Comparison of ENCODE assay signal across 10 cellular contexts in genomic region chr3:130963878-130964277, GRCh38.
DNase-seq lines count a peak whose midpoint lies in the region; ATAC-seq, FAIRE-seq and TF ChIP-seq lines count a peak whose summit lies in the region.
"Had no signal": no experiment of that assay in that cellular context is flagged by ENCODE, and none has a peak within 500 bp of the region (broad histone marks: within the 10 kb centered on the region; RNA-seq: fewer than 3 reads in every experiment).

No MANE protein-coding gene starts in this region.

- H2BK5ac ChIP-seq in IMR-90 (ENCODE audit: low read depth, low read length, poor library complexity, severe bottlenecking), result peak overlapping the region; percentile 92

- CTCF ChIA-PET in IMR-90 (lab: Yijun Ruan, JAX), result interaction anchor here (1.0 to 1.1 kb wide), 2 partner anchors 15 to 71 kb away, joined by 3 to 4 read pairs; no protein-coding TSS in a partner anchor
- CTCF ChIA-PET in GM12878 (lab: Yijun Ruan, JAX), result interaction anchor here (0.8 to 1.0 kb wide), 2 partner anchors 70 to 203 kb away, joined by 3 to 5 read pairs; partner anchors contain the start of gene ATP2C1
- CTCF ChIA-PET in activated CD4-positive, alpha-beta T cell treated with anti-CD3 and anti-CD28 coated beads, Interleukin-2, amount 10 ng/mL, durations not matched to agents 7 days and 5 days (lab: Charles Lee), result interaction anchor here (1.2 kb wide), 1 partner anchor 39 kb away, joined by 3 read pairs; no protein-coding TSS in a partner anchor

- ATAC-seq in IMR-90 (ENCODE audit: low read depth) (peak; percentile 84), GM12878 (no peak), GM18873 (IDR thresholded peaks at IDR 0.05; ENCODE audit: low FRiP score, unreplicated experiment) (no peak), HG03175 (IDR thresholded peaks at IDR 0.05; ENCODE audit: unreplicated experiment) (no peak)
- ATAC-seq in activated T-cell treated with anti-CD3 and anti-CD28 coated beads, Interleukin-2, amount 50 U/mL, for 4 hours, result no peak

- H3K4me3 ChIP-seq in IMR-90 (ENCODE audit: insufficient read depth, low read depth, low read length), result no peak overlapping the region
- H3K4me3 ChIP-seq in GM12878, result no peak overlapping the region
- no peak overlapping the region for H3K4me3 ChIP-seq in kidney epithelial cell (ENCODE audit: low read depth, low read length)

- no peak overlapping the region for H3K23ac ChIP-seq in IMR-90 (ENCODE audit: low read depth, low read length)

- H3K9me3 ChIP-seq in IMR-90 (ENCODE audit: control insufficient read depth, insufficient read depth, low read length) (no peaks in the 10 kb centered on the region), GM12878 (replicated peaks; ENCODE audit: control insufficient read depth, insufficient read depth, low read length) (no peaks in the 10 kb centered on the region)

- no peak overlapping the region for H3K27ac Mint-ChIP-seq in activated CD4-positive, alpha-beta T cell treated with anti-CD3 and anti-CD28 coated beads, Interleukin-2, amount 10 ng/mL, durations not matched to agents 7 days and 5 days

- RAD21 ChIA-PET in GM12878 (lab: Charles Lee; ENCODE audit: unreplicated experiment), result no interaction called here

- no peak overlapping the region for H2AK5ac ChIP-seq in IMR-90 (ENCODE audit: low read depth, low read length)

- no peak for TF ChIP-seq RAD21 in IMR-90 (IDR thresholded peaks at IDR 0.05; ENCODE audit: low read length)
- no peak for TF ChIP-seq RAD21 in GM12878 (IDR thresholded peaks at IDR 0.05; ENCODE audit: insufficient read depth, low read depth, low read length)

- H3K36me3 ChIP-seq in IMR-90 (ENCODE audit: control insufficient read depth, insufficient read depth, low read length), result peaks cover 5% of the 10 kb centered on the region
- H3K36me3 ChIP-seq in GM12878 (ENCODE audit: control insufficient read depth in 2 of 2, insufficient read depth in 2 of 2, low read length in 1 of 2), result peaks cover 2 to 18% of the 10 kb centered on the region in 2 experiments
- no peaks in the 10 kb centered on the region for H3K36me3 ChIP-seq in kidney epithelial cell (ENCODE audit: control insufficient read depth, insufficient read depth, low read length)

- H3K9me1 ChIP-seq in IMR-90 (ENCODE audit: insufficient read depth, low read length), result peaks cover 3% of the 10 kb centered on the region; the same call in 1 of the 2 replicates

- intact Hi-C loops in IMR-90 (cut with micrococcal nuclease) (loop anchor here (10.0 kb wide), 1 partner anchor 389 kb away; no protein-coding TSS in a partner anchor), GM12878 (cut with micrococcal nuclease; ENCODE audit: unreplicated experiment) (no loop called here)

- H3K14ac ChIP-seq in IMR-90 (replicated peaks; ENCODE audit: low read depth, low read length), result no peak overlapping the region

- DNase-seq in AG09319 (ENCODE audit: extremely low read depth, low read depth), result peak; percentile 69
- DNase-seq in IMR-90, result peak; percentile 98
- no peak for DNase-seq in GM12878 (ENCODE audit: low read depth, low spot score)
- peak; percentile 71 for DNase-seq in kidney epithelial cell (ENCODE audit: low read depth)
- no peak for DNase-seq in activated CD4-positive, alpha-beta T cell treated with anti-CD3 and anti-CD28 coated beads, Interleukin-2, amount 10 ng/mL, durations not matched to agents 7 days and 5 days
- no peak for DNase-seq in activated T-cell treated with anti-CD3 and anti-CD28 coated beads, Interleukin-2, amount 50 U/mL, for 4 hours
- DNase-seq: DMS79 treated with DMSO at 0.1 percent for 48 hours; NK-92 treated with Interleukin-12 subunit alpha and Interleukin-12 subunit beta, amount 100 ng/mL, for 24 hours had no signal

- POLR2A ChIA-PET in IMR-90 (lab: Charles Lee; ENCODE audit: unreplicated experiment), result interaction anchor here (0.6 kb wide), 1 partner anchor 726 kb away, joined by 3 read pairs; no protein-coding TSS in a partner anchor
- POLR2A ChIA-PET in GM12878 (lab: Charles Lee), result no interaction called here
- POLR2A ChIA-PET in activated CD4-positive, alpha-beta T cell treated with anti-CD3 and anti-CD28 coated beads, Interleukin-2, amount 10 ng/mL, durations not matched to agents 7 days and 5 days (lab: Charles Lee), result no interaction called here

- TF ChIP-seq POLR2A in IMR-90 (IDR thresholded peaks at IDR 0.05; ENCODE audit: low read depth, low read length), result no peak
- no peak for TF ChIP-seq POLR2A in GM12878 (IDR thresholded peaks at IDR 0.05; ENCODE audit: low read depth, low read length)

- dilution Hi-C loops in IMR-90 (cut with HindIII; ENCODE audit: low sequenced_read_pairs, unreplicated experiment), result no loop called here

- H4K8ac ChIP-seq in IMR-90 (ENCODE audit: low read depth in 2 of 2, low read length in 2 of 2), result peak overlapping the region in 1 of 2 experiments; percentile 41; a peak in 1 of 4 replicates

- 0% methylated on average over 1 of the region's 3 CpGs; no CpG with 5 or more reads in 1 of the 2 experiments for WGBS in IMR-90 (ENCODE audit: extremely low coverage in 2 of 2, insufficient read length in 1 of 2), 2 experiments
- WGBS in GM12878 (ENCODE audit: insufficient coverage, insufficient replicate concordance, low lambda C conversion rate, missing lambda C conversion rate), result 97% methylated on average over 3 of the region's 3 CpGs

- no peaks in the 10 kb centered on the region for H3K27me3 ChIP-seq in IMR-90 (ENCODE audit: control insufficient read depth, insufficient read depth, low read length)
- no peaks in the 10 kb centered on the region for H3K27me3 ChIP-seq in GM12878 (replicated peaks in 1 of 2; ENCODE audit: control insufficient read depth in 2 of 2, insufficient read depth in 2 of 2, low read length in 1 of 2)
- H3K27me3 ChIP-seq in kidney epithelial cell (ENCODE audit: control insufficient read depth, insufficient read depth, low read length), result no peaks in the 10 kb centered on the region

- in situ Hi-C loops in IMR-90 (cut with MboI; ENCODE audit: low sequenced_read_pairs), result loop anchor here (25.0 kb wide), 1 partner anchor 1473 kb away; no protein-coding TSS in a partner anchor
- in situ Hi-C loops in GM12878 (cut with MboI), result no loop called here

- no peak overlapping the region; the same call in 2 of the 3 replicates for H2BK15ac ChIP-seq in IMR-90 (ENCODE audit: low read depth, low read length)

- no peak overlapping the region for H2AFZ ChIP-seq in IMR-90 (replicated peaks; ENCODE audit: low read length, poor library complexity)
- H2AFZ ChIP-seq in GM12878 (ENCODE audit: control insufficient read depth, low read depth, low read length), result no peak overlapping the region

- H3K9ac ChIP-seq in IMR-90 (ENCODE audit: low read depth, low read length), result no peak overlapping the region
- H3K9ac ChIP-seq in GM12878 (ENCODE audit: control insufficient read depth, insufficient read depth, low read length), result no peak overlapping the region

- H3K4ac ChIP-seq in IMR-90 (ENCODE audit: low read depth, low read length), result no peak overlapping the region

- TF ChIP-seq EP300 in GM12878 (IDR thresholded peaks at IDR 0.05; ENCODE audit: borderline replicate concordance in 1 of 2, control insufficient read depth in 1 of 2, low read depth in 2 of 2, low read length in 2 of 2), result no peak

- no peaks in the 10 kb centered on the region for H4K20me1 ChIP-seq in IMR-90 (ENCODE audit: insufficient read depth, low read length)
- no peaks in the 10 kb centered on the region for H4K20me1 ChIP-seq in GM12878 (ENCODE audit: control insufficient read depth, insufficient read depth)

- no peak for TF ChIP-seq CTCF in AG09319 (IDR thresholded peaks at IDR 0.05; ENCODE audit: low read depth, low read length)
- no peak for TF ChIP-seq CTCF in IMR-90 (conservative IDR thresholded peaks at IDR 0.05; ENCODE audit: low read depth, low read length)
- no peak for TF ChIP-seq CTCF in GM12878 (IDR thresholded peaks at IDR 0.05 in 2 of 3, conservative IDR thresholded peaks at IDR 0.05 in 1 of 3; ENCODE audit: control insufficient read depth in 2 of 3, extremely low read depth in 1 of 3, insufficient read depth in 1 of 3, low read depth in 3 of 3, low read length in 3 of 3)
- no peak for TF ChIP-seq CTCF in kidney epithelial cell (IDR thresholded peaks at IDR 0.05; ENCODE audit: insufficient read depth, low read length, poor library complexity, severe bottlenecking)

- H3K56ac ChIP-seq in IMR-90 (ENCODE audit: extremely low read depth, insufficient read depth, low read length), result peak overlapping the region; percentile 61; the same call in 1 of the 2 replicates

- no TSS peak for BruUV-seq in IMR-90 (replicated peaks; lab: Mats Ljungman, UMichigan)
- BruUV-seq in GM12878 (replicated peaks; lab: Mats Ljungman, UMichigan), result no TSS peak

- no peak overlapping the region for H3K4me3 Mint-ChIP-seq in activated CD4-positive, alpha-beta T cell treated with anti-CD3 and anti-CD28 coated beads, Interleukin-2, amount 10 ng/mL, durations not matched to agents 7 days and 5 days
- H3K4me3 Mint-ChIP-seq in activated T-cell treated with anti-CD3 and anti-CD28 coated beads, Interleukin-2, amount 50 U/mL, for 4 hours, result no peak overlapping the region

- H3K79me1 ChIP-seq in IMR-90 (ENCODE audit: low read depth in 1 of 2, low read length in 2 of 2), result peaks cover 5 to 10% of the 10 kb centered on the region in 2 experiments; a peak in 3 of 4 replicates

- H3K36me3 Mint-ChIP-seq in activated CD4-positive, alpha-beta T cell treated with anti-CD3 and anti-CD28 coated beads, Interleukin-2, amount 10 ng/mL, durations not matched to agents 7 days and 5 days (ENCODE audit: low read depth), result peaks cover 51% of the 10 kb centered on the region
- peaks cover 57% of the 10 kb centered on the region for H3K36me3 Mint-ChIP-seq in activated T-cell treated with anti-CD3 and anti-CD28 coated beads, Interleukin-2, amount 50 U/mL, for 4 hours (ENCODE audit: insufficient read depth)

- no peaks in the 10 kb centered on the region for H3K4me1 Mint-ChIP-seq in activated CD4-positive, alpha-beta T cell treated with anti-CD3 and anti-CD28 coated beads, Interleukin-2, amount 10 ng/mL, durations not matched to agents 7 days and 5 days
- no peaks in the 10 kb centered on the region for H3K4me1 Mint-ChIP-seq in activated T-cell treated with anti-CD3 and anti-CD28 coated beads, Interleukin-2, amount 50 U/mL, for 4 hours (ENCODE audit: low read depth)

- no peak overlapping the region for H2BK120ac ChIP-seq in IMR-90 (ENCODE audit: low read depth, low read length)

- H3K79me2 ChIP-seq in GM12878 (ENCODE audit: control insufficient read depth, insufficient read depth, low read length), result no peaks in the 10 kb centered on the region

- H3K4me2 ChIP-seq in IMR-90 (ENCODE audit: low read depth, low read length), result no peak overlapping the region
- H3K4me2 ChIP-seq in GM12878 (ENCODE audit: control insufficient read depth, insufficient read depth), result no peak overlapping the region

- FAIRE-seq in GM12878 (lab: Jason Lieb, UNC), result peak; percentile 69

- H3K27ac ChIP-seq in IMR-90 (ENCODE audit: insufficient read depth, low read length), result peak overlapping the region; percentile 64; the same call in 1 of the 2 replicates
- H3K27ac ChIP-seq in GM12878 (ENCODE audit: control insufficient read depth, insufficient read depth), result no peak overlapping the region

- no peaks in the 10 kb centered on the region for H3K9me3 Mint-ChIP-seq in activated CD4-positive, alpha-beta T cell treated with anti-CD3 and anti-CD28 coated beads, Interleukin-2, amount 10 ng/mL, durations not matched to agents 7 days and 5 days
- no peaks in the 10 kb centered on the region for H3K9me3 Mint-ChIP-seq in activated T-cell treated with anti-CD3 and anti-CD28 coated beads, Interleukin-2, amount 50 U/mL, for 4 hours

- no peak overlapping the region for H2AK9ac ChIP-seq in IMR-90 (replicated peaks; ENCODE audit: low read depth, low read length, poor library complexity)

- SMC1A ChIA-PET in GM12878 (lab: Charles Lee; ENCODE audit: uncharacterized antibody, unreplicated experiment), result interaction anchor here (1.4 kb wide), 1 partner anchor 13 kb away, joined by 6 read pairs; no protein-coding TSS in a partner anchor

- H3K4me1 ChIP-seq in IMR-90 (ENCODE audit: control insufficient read depth, insufficient read depth, low read length), result peaks cover 5% of the 10 kb centered on the region
- no peaks in the 10 kb centered on the region for H3K4me1 ChIP-seq in GM12878 (ENCODE audit: control insufficient read depth, insufficient read depth, low read length)

- no peak overlapping the region for H4K5ac ChIP-seq in IMR-90 (ENCODE audit: low read depth, low read length)

- H3K18ac ChIP-seq in IMR-90 (ENCODE audit: low read depth, low read length), result no peak overlapping the region

- H3K27me3 Mint-ChIP-seq in activated CD4-positive, alpha-beta T cell treated with anti-CD3 and anti-CD28 coated beads, Interleukin-2, amount 10 ng/mL, durations not matched to agents 7 days and 5 days, result no peaks in the 10 kb centered on the region
- H3K27me3 Mint-ChIP-seq in activated T-cell treated with anti-CD3 and anti-CD28 coated beads, Interleukin-2, amount 50 U/mL, for 4 hours (ENCODE audit: low read depth), result no peaks in the 10 kb centered on the region

- H4K91ac ChIP-seq in IMR-90 (ENCODE audit: insufficient read depth, low read depth, low read length), result no peak overlapping the region

- no peak overlapping the region for H2BK20ac ChIP-seq in IMR-90 (ENCODE audit: low read depth, low read length)

Comparison
In these comparisons a context has a peak if more than half of its experiments do, and no peak if none do; other contexts are left out.
1. DNase-seq: peak in AG09319 (single experiment), IMR-90 (single experiment) and kidney epithelial cell (single experiment); none in GM12878 (single experiment), activated CD4-positive, alpha-beta T cell treated with anti-CD3 and anti-CD28 coated beads, Interleukin-2, amount 10 ng/mL, durations not matched to agents 7 days and 5 days (single experiment) and activated T-cell treated with anti-CD3 and anti-CD28 coated beads, Interleukin-2, amount 50 U/mL, for 4 hours (single experiment).